ENCODE assay signal across 1 cellular context in the genomic region with DNA sequence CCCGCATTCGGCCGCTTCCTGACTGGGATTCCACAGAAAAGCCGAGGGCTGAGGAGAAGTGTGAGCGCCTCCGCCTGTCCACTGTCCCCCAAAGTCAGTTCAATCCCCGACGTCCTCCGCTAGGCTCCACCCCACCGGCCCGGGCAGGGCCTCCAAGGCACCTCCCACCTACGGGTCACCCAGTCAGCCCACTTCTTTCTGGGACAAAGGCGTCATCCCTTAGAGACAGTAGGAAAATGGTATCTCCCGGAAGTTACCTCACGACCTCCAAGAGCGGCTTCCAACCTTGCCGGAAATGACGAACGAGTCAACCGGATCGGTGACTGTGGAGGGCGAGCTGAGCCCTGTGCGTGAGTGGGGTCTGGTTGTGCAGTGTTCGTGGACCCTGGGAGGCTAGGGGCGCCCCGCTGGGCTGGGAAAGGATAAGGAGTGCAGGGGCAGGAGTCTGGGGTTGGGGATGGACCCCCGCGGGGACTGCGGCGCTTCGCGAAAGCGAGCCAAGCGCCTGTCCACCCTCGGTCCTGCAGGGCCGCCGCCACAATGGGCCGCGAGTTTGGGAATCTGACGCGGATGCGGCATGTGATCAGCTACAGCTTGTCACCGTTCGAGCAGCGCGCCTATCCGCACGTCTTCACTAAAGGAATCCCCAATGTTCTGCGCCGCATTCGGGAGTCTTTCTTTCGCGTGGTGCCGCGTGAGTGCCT.
TF ChIP-seq lines count a peak whose summit lies in the region.

A gene with protein sequence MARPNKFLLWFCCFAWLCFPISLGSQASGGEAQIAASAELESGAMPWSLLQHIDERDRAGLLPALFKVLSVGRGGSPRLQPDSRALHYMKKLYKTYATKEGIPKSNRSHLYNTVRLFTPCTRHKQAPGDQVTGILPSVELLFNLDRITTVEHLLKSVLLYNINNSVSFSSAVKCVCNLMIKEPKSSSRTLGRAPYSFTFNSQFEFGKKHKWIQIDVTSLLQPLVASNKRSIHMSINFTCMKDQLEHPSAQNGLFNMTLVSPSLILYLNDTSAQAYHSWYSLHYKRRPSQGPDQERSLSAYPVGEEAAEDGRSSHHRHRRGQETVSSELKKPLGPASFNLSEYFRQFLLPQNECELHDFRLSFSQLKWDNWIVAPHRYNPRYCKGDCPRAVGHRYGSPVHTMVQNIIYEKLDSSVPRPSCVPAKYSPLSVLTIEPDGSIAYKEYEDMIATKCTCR (minus strand): TSS at position 128 of the 704 bp plus-strand sequence. CDS start 1,936 bp downstream, outside the sequence.
A gene (plus strand): TSS at position 301 of the 704 bp plus-strand sequence. CDS start 240 bp downstream, at position 541.

TF ChIP-seq in IMR-90, 13 proteins besides CTCF, POLR2A, EP300 and RAD21:
- TF ChIP-seq FOS (IDR thresholded peaks at IDR 0.05; ENCODE audit: low read depth, low read length) (no peak), RCOR1 (IDR thresholded peaks at IDR 0.05; ENCODE audit: insufficient replicate concordance, low read length) (no peak), NFE2L2 (IDR thresholded peaks at IDR 0.05; ENCODE audit: low read depth, low read length) (no peak), MAZ (IDR thresholded peaks at IDR 0.05; ENCODE audit: borderline replicate concordance, low read depth, low read length) (peak; percentile 57; the same call in 1 of the 2 replicates), MXI1 (IDR thresholded peaks at IDR 0.05; ENCODE audit: borderline replicate concordance, low read depth, low read length) (peak; percentile 22; the same call in 1 of the 2 replicates), SMC3 (IDR thresholded peaks at IDR 0.05; ENCODE audit: low read depth, low read length) (peak; percentile 49), MAFK (IDR thresholded peaks at IDR 0.05; ENCODE audit: low read depth, low read length) (no peak), RFX5 (IDR thresholded peaks at IDR 0.05; ENCODE audit: low read depth, low read length) (no peak), CHD1 (IDR thresholded peaks at IDR 0.05; ENCODE audit: low read depth, low read length) (peak; percentile 99), BHLHE40 (IDR thresholded peaks at IDR 0.05; ENCODE audit: low read depth, low read length) (peak; percentile 97), CEBPB (IDR thresholded peaks at IDR 0.05; ENCODE audit: low read depth, low read length) (peak; percentile 45; the same call in 1 of the 2 replicates)
- TF ChIP-seq, protein P1, sequence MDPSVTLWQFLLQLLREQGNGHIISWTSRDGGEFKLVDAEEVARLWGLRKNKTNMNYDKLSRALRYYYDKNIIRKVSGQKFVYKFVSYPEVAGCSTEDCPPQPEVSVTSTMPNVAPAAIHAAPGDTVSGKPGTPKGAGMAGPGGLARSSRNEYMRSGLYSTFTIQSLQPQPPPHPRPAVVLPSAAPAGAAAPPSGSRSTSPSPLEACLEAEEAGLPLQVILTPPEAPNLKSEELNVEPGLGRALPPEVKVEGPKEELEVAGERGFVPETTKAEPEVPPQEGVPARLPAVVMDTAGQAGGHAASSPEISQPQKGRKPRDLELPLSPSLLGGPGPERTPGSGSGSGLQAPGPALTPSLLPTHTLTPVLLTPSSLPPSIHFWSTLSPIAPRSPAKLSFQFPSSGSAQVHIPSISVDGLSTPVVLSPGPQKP (IDR thresholded peaks at IDR 0.05; ENCODE audit: borderline replicate concordance, low read depth, low read length): no peak
- TF ChIP-seq, protein P2, sequence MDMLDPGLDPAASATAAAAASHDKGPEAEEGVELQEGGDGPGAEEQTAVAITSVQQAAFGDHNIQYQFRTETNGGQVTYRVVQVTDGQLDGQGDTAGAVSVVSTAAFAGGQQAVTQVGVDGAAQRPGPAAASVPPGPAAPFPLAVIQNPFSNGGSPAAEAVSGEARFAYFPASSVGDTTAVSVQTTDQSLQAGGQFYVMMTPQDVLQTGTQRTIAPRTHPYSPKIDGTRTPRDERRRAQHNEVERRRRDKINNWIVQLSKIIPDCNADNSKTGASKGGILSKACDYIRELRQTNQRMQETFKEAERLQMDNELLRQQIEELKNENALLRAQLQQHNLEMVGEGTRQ (IDR thresholded peaks at IDR 0.05; ENCODE audit: low read depth, low read length): peak; percentile 82
